ENCODE assay signal across 26 cellular contexts in genomic region chr5:56848206-56848605, GRCh38. TPM values are rescaled to one million over a fixed set of nuclear protein-coding genes. Genes with fewer than 3 reads are reported as not detected.
A peak's percentile ranks its signal among the peaks of the same experiment; 100 is the strongest.
DNase-seq lines count a peak whose midpoint lies in the region; ATAC-seq and TF ChIP-seq lines count a peak whose summit lies in the region.
"Had no signal": no experiment of that assay in that cellular context is flagged by ENCODE, and none has a peak within 500 bp of the region (broad histone marks: within the 10 kb centered on the region; RNA-seq: fewer than 3 reads in every experiment).

No MANE protein-coding gene starts in this region.

- peaks cover 71% of the 10 kb centered on the region for H3K4me1 ChIP-seq in Caco-2
- peaks cover 46 to 93% of the 10 kb centered on the region in 2 donors for H3K4me1 ChIP-seq in naive thymus-derived CD4-positive, alpha-beta T cell (ENCODE audit: control insufficient read depth in 2 of 2, insufficient read depth in 2 of 2, low read length in 2 of 2)

- peak; percentile 3 to 12 for DNase-seq in NCI-H524 (lab: John Stamatoyannopoulos, UW)
- no peak for DNase-seq in NCI-H524 treated with DMSO at 0.1 percent for 48 hours (lab: John Stamatoyannopoulos, UW)
- no peak for DNase-seq in Caco-2
- peak; percentile 30 for DNase-seq in amniotic epithelial cell (ENCODE audit: low read depth)
- no peak for DNase-seq in naive thymus-derived CD4-positive, alpha-beta T cell
- no peak for DNase-seq in MCF 10A (ENCODE audit: unreplicated experiment)
- DNase-seq in activated CD8-positive, alpha-beta memory T cell treated with anti-CD3 and anti-CD28 coated beads, Interleukin-2, amount 10 ng/mL, durations not matched to agents 7 days and 5 days: no peak
- DNase-seq: activated CD8-positive, alpha-beta T cell treated with anti-CD3 and anti-CD28 coated beads for 36 hours; activated T-cell treated with anti-CD3 and anti-CD28 coated beads, Interleukin-2, amount 50 U/mL, for 48 hours; cerebellar nuclear complex; EL; GOT3; left ventricle myocardium superior; NCI-H1092 treated with DMSO at 0.1 percent for 48 hours; NCI-H2029 treated with DMSO at 0.1 percent for 48 hours; nucleus accumbens; Peyer's patch; stimulated activated CD4-positive, alpha-beta T cell treated with anti-CD3 and anti-CD28 coated beads, Interleukin-4, amount 100 ng/mL, for 24 hours; transverse colon had no signal

- TF ChIP-seq CTCF in Caco-2 (IDR thresholded peaks at IDR 0.05; ENCODE audit: insufficient read depth in 1 of 2, low read depth in 1 of 2, low read length in 1 of 2, severe bottlenecking in 1 of 2, unreplicated experiment in 1 of 2) (no peak), MCF 10A (IDR thresholded peaks at IDR 0.05; ENCODE audit: unreplicated experiment) (no peak)

- no peaks in the 10 kb centered on the region for H3K9me3 Mint-ChIP-seq in Caco-2 (ENCODE audit: unreplicated experiment)
- H3K9me3 Mint-ChIP-seq in naive thymus-derived CD4-positive, alpha-beta T cell: no peaks in the 10 kb centered on the region
- no peaks in the 10 kb centered on the region for H3K9me3 Mint-ChIP-seq in MCF 10A (ENCODE audit: unreplicated experiment)
- no peaks in the 10 kb centered on the region for H3K9me3 Mint-ChIP-seq in activated CD8-positive, alpha-beta memory T cell treated with anti-CD3 and anti-CD28 coated beads, Interleukin-2, amount 10 ng/mL, durations not matched to agents 7 days and 5 days (ENCODE audit: low read depth)
- H3K9me3 Mint-ChIP-seq: activated CD8-positive, alpha-beta T cell treated with anti-CD3 and anti-CD28 coated beads for 36 hours; activated naive CD4-positive, alpha-beta T cell treated with anti-CD3 and anti-CD28 coated beads, Interleukin-2, amount 50 U/mL, for 72 hours; WTC11 had no signal

- intact Hi-C loops in Caco-2 (cut with micrococcal nuclease; ENCODE audit: unreplicated experiment): loop anchor here (10.0 kb wide), 1 partner anchor 913 kb away; no protein-coding TSS in a partner anchor
- intact Hi-C loops in naive thymus-derived CD4-positive, alpha-beta T cell (cut with micrococcal nuclease): loop anchor here in 1 of 2 donors (2.0 kb wide), 1 partner anchor 15 kb away; no protein-coding TSS in a partner anchor
- intact Hi-C loops in MCF 10A (cut with micrococcal nuclease): no loop called here

- ATAC-seq in naive thymus-derived CD4-positive, alpha-beta T cell: peak; percentile 24
- ATAC-seq in HG02763 (IDR thresholded peaks at IDR 0.05; ENCODE audit: unreplicated experiment): no peak
- no peak for ATAC-seq in activated CD8-positive, alpha-beta memory T cell treated with anti-CD3 and anti-CD28 coated beads, Interleukin-2, amount 10 ng/mL, durations not matched to agents 7 days and 5 days
- ATAC-seq: activated CD8-positive, alpha-beta T cell treated with anti-CD3 and anti-CD28 coated beads for 36 hours; activated naive CD4-positive, alpha-beta T cell treated with anti-CD3 and anti-CD28 coated beads, Interleukin-2, amount 50 U/mL, for 72 hours; left ventricle myocardium superior; WTC11 had no signal

- no TSS peak for BruUV-seq in Caco-2 (replicated peaks; lab: Mats Ljungman, UMichigan)
- no TSS peak for BruUV-seq in MCF 10A (replicated peaks; lab: Mats Ljungman, UMichigan)

- H3K9me3 ChIP-seq in Caco-2: no peaks in the 10 kb centered on the region
- H3K9me3 ChIP-seq in naive thymus-derived CD4-positive, alpha-beta T cell (ENCODE audit: control insufficient read depth in 2 of 3, low read length in 3 of 3): no peaks in the 10 kb centered on the region
- H3K9me3 ChIP-seq: esophagus muscularis mucosa, Peyer's patch, SJSA1, transverse colon had no signal

- H3K36me3 ChIP-seq in Caco-2 (ENCODE audit: control insufficient read depth, insufficient read depth, low read length): no peaks in the 10 kb centered on the region
- no peaks in the 10 kb centered on the region for H3K36me3 ChIP-seq in naive thymus-derived CD4-positive, alpha-beta T cell (ENCODE audit: control insufficient read depth in 2 of 3, insufficient read depth in 3 of 3, low read length in 3 of 3)
- H3K36me3 ChIP-seq: esophagus muscularis mucosa, Peyer's patch, SJSA1, transverse colon had no signal

- H3K4me1 Mint-ChIP-seq in Caco-2 (ENCODE audit: low read depth, unreplicated experiment): peaks cover 39% of the 10 kb centered on the region
- H3K4me1 Mint-ChIP-seq in naive thymus-derived CD4-positive, alpha-beta T cell: peaks cover 72 to 99% (median 91%) of the 10 kb centered on the region in 7 donors
- H3K4me1 Mint-ChIP-seq in MCF 10A (ENCODE audit: insufficient read depth, unreplicated experiment): peaks cover 20% of the 10 kb centered on the region
- H3K4me1 Mint-ChIP-seq in activated CD8-positive, alpha-beta memory T cell treated with anti-CD3 and anti-CD28 coated beads, Interleukin-2, amount 10 ng/mL, durations not matched to agents 7 days and 5 days: peaks cover 55% of the 10 kb centered on the region

- H3K27me3 Mint-ChIP-seq in Caco-2 (ENCODE audit: insufficient read depth, unreplicated experiment): no peaks in the 10 kb centered on the region
- H3K27me3 Mint-ChIP-seq in naive thymus-derived CD4-positive, alpha-beta T cell: no peaks in the 10 kb centered on the region
- no peaks in the 10 kb centered on the region for H3K27me3 Mint-ChIP-seq in MCF 10A (ENCODE audit: insufficient read depth, unreplicated experiment)
- no peaks in the 10 kb centered on the region for H3K27me3 Mint-ChIP-seq in activated CD8-positive, alpha-beta memory T cell treated with anti-CD3 and anti-CD28 coated beads, Interleukin-2, amount 10 ng/mL, durations not matched to agents 7 days and 5 days
- H3K27me3 Mint-ChIP-seq: activated CD8-positive, alpha-beta T cell treated with anti-CD3 and anti-CD28 coated beads for 36 hours had no signal

- H3K4me3 ChIP-seq in Caco-2 (ENCODE audit: low read depth, low read length): no peak overlapping the region
- no peak overlapping the region for H3K4me3 ChIP-seq in naive thymus-derived CD4-positive, alpha-beta T cell (ENCODE audit: low read length)
- H3K4me3 ChIP-seq: esophagus muscularis mucosa, hepatocyte, Peyer's patch, SJSA1, transverse colon had no signal

- no peaks in the 10 kb centered on the region for H3K27me3 ChIP-seq in Caco-2 (replicated peaks; ENCODE audit: control insufficient read depth, insufficient read depth, low read length)
- no peaks in the 10 kb centered on the region for H3K27me3 ChIP-seq in naive thymus-derived CD4-positive, alpha-beta T cell (ENCODE audit: control insufficient read depth in 2 of 2, insufficient read depth in 2 of 2, low read length in 2 of 2)
- H3K27me3 ChIP-seq: esophagus muscularis mucosa, hepatocyte, Peyer's patch, SJSA1, transverse colon had no signal

- CTCF ChIA-PET in Caco-2 (lab: Charles Lee) (no interaction called here), MCF 10A (lab: Yijun Ruan, JAX) (interaction anchor here (0.5 to 1.3 kb wide), 4 partner anchors 10 to 577 kb away, joined by 3 to 6 read pairs (median 3); no protein-coding TSS in a partner anchor)
- CTCF ChIA-PET in naive thymus-derived CD4-positive, alpha-beta T cell (lab: Charles Lee): interaction anchor here (0.6 to 0.9 kb wide), 2 partner anchors 221 to 322 kb away, joined by 3 read pairs; no protein-coding TSS in a partner anchor
- CTCF ChIA-PET in activated CD8-positive, alpha-beta memory T cell treated with anti-CD3 and anti-CD28 coated beads, Interleukin-2, amount 10 ng/mL, durations not matched to agents 7 days and 5 days (lab: Charles Lee): interaction anchor here (1.0 kb wide), 1 partner anchor 14 kb away, joined by 3 read pairs; no protein-coding TSS in a partner anchor

- POLR2A ChIA-PET in Caco-2 (lab: Charles Lee): interaction anchor here (1.3 kb wide), 1 partner anchor 211 kb away, joined by 3 read pairs; no protein-coding TSS in a partner anchor
- POLR2A ChIA-PET in naive thymus-derived CD4-positive, alpha-beta T cell (lab: Charles Lee): no interaction called here
- POLR2A ChIA-PET in MCF 10A (lab: Yijun Ruan, JAX): interaction anchor here (0.7 to 1.0 kb wide), 4 partner anchors 9 to 232 kb away, joined by 3 to 4 read pairs (median 3); no protein-coding TSS in a partner anchor

- H3K4me3 Mint-ChIP-seq in Caco-2 (ENCODE audit: unreplicated experiment) (no peak overlapping the region), MCF 10A (ENCODE audit: unreplicated experiment) (no peak overlapping the region)
- H3K4me3 Mint-ChIP-seq in naive thymus-derived CD4-positive, alpha-beta T cell: peak overlapping the region in 9 of 10 donors; percentile 12 to 72 (median 61)
- no peak overlapping the region for H3K4me3 Mint-ChIP-seq in activated CD8-positive, alpha-beta memory T cell treated with anti-CD3 and anti-CD28 coated beads, Interleukin-2, amount 10 ng/mL, durations not matched to agents 7 days and 5 days
- H3K4me3 Mint-ChIP-seq: activated CD8-positive, alpha-beta T cell treated with anti-CD3 and anti-CD28 coated beads for 36 hours; WTC11 had no signal

- H3K36me3 Mint-ChIP-seq in Caco-2 (ENCODE audit: insufficient read depth, unreplicated experiment) (peaks cover 14% of the 10 kb centered on the region), MCF 10A (ENCODE audit: insufficient read depth, unreplicated experiment) (peaks cover 7% of the 10 kb centered on the region)
- peaks cover 0 to 13% (median 3%) of the 10 kb centered on the region in 5 donors for H3K36me3 Mint-ChIP-seq in naive thymus-derived CD4-positive, alpha-beta T cell
- peaks cover 10% of the 10 kb centered on the region for H3K36me3 Mint-ChIP-seq in activated CD8-positive, alpha-beta memory T cell treated with anti-CD3 and anti-CD28 coated beads, Interleukin-2, amount 10 ng/mL, durations not matched to agents 7 days and 5 days
- H3K36me3 Mint-ChIP-seq: activated naive CD4-positive, alpha-beta T cell treated with anti-CD3 and anti-CD28 coated beads, Interleukin-2, amount 50 U/mL, for 72 hours; WTC11 had no signal

- no peak overlapping the region for H3K27ac ChIP-seq in naive thymus-derived CD4-positive, alpha-beta T cell (ENCODE audit: low read depth, low read length)
- H3K27ac ChIP-seq: 22Rv1, esophagus muscularis mucosa, hepatocyte, Peyer's patch, SJSA1, transverse colon had no signal

- H3K27ac Mint-ChIP-seq in Caco-2 (ENCODE audit: unreplicated experiment) (peak overlapping the region; percentile 54), MCF 10A (ENCODE audit: low read depth, unreplicated experiment) (no peak overlapping the region)
- H3K27ac Mint-ChIP-seq in naive thymus-derived CD4-positive, alpha-beta T cell: peak overlapping the region in 3 of 9 donors; percentile 14 to 57 (median 31)
- H3K27ac Mint-ChIP-seq in activated CD8-positive, alpha-beta memory T cell treated with anti-CD3 and anti-CD28 coated beads, Interleukin-2, amount 10 ng/mL, durations not matched to agents 7 days and 5 days: no peak overlapping the region
- H3K27ac Mint-ChIP-seq: activated CD8-positive, alpha-beta T cell treated with anti-CD3 and anti-CD28 coated beads for 36 hours; WTC11 had no signal

RNA-seq across cellular contexts. Expression of gene MAP3K1, which starts 32.9 kb away (rescaled TPM):
- total RNA-seq in Caco-2 (2022) (46.0 and 47.0 TPM in 2 replicates), MCF 10A (2022) (6.6 and 7.9 TPM in 2 replicates)
- total RNA-seq in naive thymus-derived CD4-positive, alpha-beta T cell: 10 to 100 TPM; 54.4 to 85.4 (median 77.3) TPM
- polyA plus RNA-seq in naive thymus-derived CD4-positive, alpha-beta T cell: 10 to 100 TPM; 43.0 to 55.3 TPM
- total RNA-seq in activated CD8-positive, alpha-beta memory T cell treated with anti-CD3 and anti-CD28 coated beads, Interleukin-2, amount 10 ng/mL, durations not matched to agents 7 days and 5 days: 10 to 100 TPM; 20.1 to 20.9 TPM

Comparison
In these comparisons a context has a peak if more than half of its experiments do, and no peak if none do; other contexts are left out.
1. DNase-seq: peak in NCI-H524 (2 of 2) and amniotic epithelial cell (single experiment); none in NCI-H524 treated with DMSO at 0.1 percent for 48 hours (single experiment), Caco-2 (0 of 2), naive thymus-derived CD4-positive, alpha-beta T cell (0 of 9), MCF 10A (single experiment) and activated CD8-positive, alpha-beta memory T cell treated with anti-CD3 and anti-CD28 coated beads, Interleukin-2, amount 10 ng/mL, durations not matched to agents 7 days and 5 days (single experiment).
2. H3K4me3 Mint-ChIP-seq: peak in naive thymus-derived CD4-positive, alpha-beta T cell (9 of 10); none in Caco-2 (single experiment), MCF 10A (single experiment) and activated CD8-positive, alpha-beta memory T cell treated with anti-CD3 and anti-CD28 coated beads, Interleukin-2, amount 10 ng/mL, durations not matched to agents 7 days and 5 days (single experiment).